In the genomic region with DNA sequence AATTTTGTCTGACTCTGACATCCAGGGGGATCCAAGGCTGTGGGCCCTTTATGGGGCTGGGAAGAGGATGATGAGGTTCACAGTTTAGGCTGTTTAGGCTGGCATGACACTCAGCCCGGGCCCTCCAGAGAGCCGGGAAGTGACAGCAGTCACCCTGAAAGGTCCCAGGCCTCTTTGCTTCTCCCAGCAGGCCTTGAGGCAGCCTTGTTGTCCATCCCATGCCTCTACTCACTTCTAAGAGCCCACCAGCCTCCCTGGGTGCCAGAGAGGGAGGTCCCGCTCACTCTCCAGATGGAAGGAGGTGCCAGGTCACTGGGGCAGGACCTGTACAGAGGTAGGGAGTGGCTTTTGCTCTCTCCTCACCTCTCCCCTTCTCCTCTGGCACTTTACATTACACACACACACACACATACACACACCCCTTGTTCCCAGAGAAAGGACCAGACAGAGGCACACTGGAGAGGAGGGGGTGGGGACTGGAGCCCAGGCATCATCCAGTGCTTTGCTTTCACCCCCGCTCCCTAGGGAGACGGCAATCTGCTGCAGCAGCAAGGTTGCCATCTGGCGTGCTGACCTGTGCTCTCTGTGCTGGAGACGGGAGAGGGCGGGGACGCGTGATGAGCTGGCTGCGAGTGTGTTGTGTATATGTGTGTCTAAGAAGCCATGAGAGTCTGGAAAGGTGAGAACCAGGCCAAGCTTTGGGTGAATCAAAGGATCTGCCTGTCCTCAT, we compare ENCODE assay signal across 11 cellular contexts. TPM values are rescaled to one million over a fixed set of nuclear protein-coding genes. Genes with fewer than 3 reads are reported as not detected.
A peak's percentile ranks its signal among the peaks of the same experiment; 100 is the strongest.
DNase-seq lines count a peak whose midpoint lies in the region; ATAC-seq, FAIRE-seq and TF ChIP-seq lines count a peak whose summit lies in the region.
"Had no signal": no experiment of that assay in that cellular context is flagged by ENCODE, and none has a peak within 500 bp of the region (broad histone marks: within the 10 kb centered on the region; RNA-seq: fewer than 3 reads in every experiment).

No MANE protein-coding gene starts in this region.

- H3K27me3 ChIP-seq in HAP-1 (ENCODE audit: low read depth) (no peaks in the 10 kb centered on the region), bronchial epithelial cell (ENCODE audit: control insufficient read depth, insufficient read depth, low read length) (peaks cover 7% of the 10 kb centered on the region), neural progenitor cell (no peaks in the 10 kb centered on the region)
- H3K27me3 ChIP-seq: vagina had no signal

- H3K36me3 ChIP-seq in HAP-1 (replicated peaks) (no peaks in the 10 kb centered on the region), bronchial epithelial cell (ENCODE audit: control insufficient read depth, insufficient read depth, low read length) (no peaks in the 10 kb centered on the region), neural progenitor cell (no peaks in the 10 kb centered on the region)
- H3K36me3 ChIP-seq: vagina had no signal

- H4K20me1 ChIP-seq in neural progenitor cell (ENCODE audit: low read depth) = peaks cover 3% of the 10 kb centered on the region

- in situ Hi-C loops in HAP-1 (cut with MboI; ENCODE audit: low sequenced_read_pairs) = no loop called here

- no peak for FAIRE-seq in bronchial epithelial cell (lab: Jason Lieb, UNC)
- FAIRE-seq: endothelial cell of umbilical vein had no signal

- H3K9ac ChIP-seq in neural progenitor cell = no peak overlapping the region

- H3F3A ChIP-seq in neural progenitor cell (ENCODE audit: low read depth) = peaks cover 82% of the 10 kb centered on the region

- DNase-seq in HAP-1 (ENCODE audit: low spot score in 2 of 2) (peak; percentile 79 to 91), NCI-H2196 treated with DMSO at 0.1 percent for 48 hours (lab: John Stamatoyannopoulos, UW; ENCODE audit: unreplicated experiment) (peak; percentile 76), bronchial epithelial cell (ENCODE audit: low read depth) (peak; percentile 59), neural progenitor cell (ENCODE audit: low spot score) (peak; percentile 66), immature natural killer cell (no peak), activated gamma-delta T cell treated with Interleukin-2 at 50 U/mL for 16 hours (no peak)
- no peak for DNase-seq in stimulated activated CD4-positive, alpha-beta T cell treated with anti-CD3 and anti-CD28 coated beads, Interleukin-2, amount 100 ng/mL, for 24 hours
- DNase-seq: stimulated activated CD4-positive, alpha-beta T cell treated with anti-CD3 and anti-CD28 coated beads, Interleukin-4, amount 100 ng/mL, for 24 hours had no signal

- H3K4me2 ChIP-seq in neural progenitor cell = peak overlapping the region; percentile 27

- H3K36me3 Mint-ChIP-seq in neural progenitor cell (no peaks in the 10 kb centered on the region), immature natural killer cell (no peaks in the 10 kb centered on the region)

- H3K27ac ChIP-seq in neural progenitor cell = no peak overlapping the region
- H3K27ac ChIP-seq: vagina had no signal

- H3K27me3 Mint-ChIP-seq in neural progenitor cell (ENCODE audit: insufficient read depth, low read depth) (peaks cover 9% of the 10 kb centered on the region), immature natural killer cell (ENCODE audit: low read depth in 3 of 3) (peaks cover 3 to 9% (median 4%) of the 10 kb centered on the region in 3 donors)

- H3K4me3 ChIP-seq in HAP-1 = no peak overlapping the region
- H3K4me3 ChIP-seq in bronchial epithelial cell (ENCODE audit: low read depth, low read length) = no peak overlapping the region
- H3K4me3 ChIP-seq in neural progenitor cell = no peak overlapping the region
- H3K4me3 ChIP-seq: vagina had no signal

- H3K4me3 Mint-ChIP-seq in neural progenitor cell = no peak overlapping the region
- H3K4me3 Mint-ChIP-seq in immature natural killer cell = no peak overlapping the region

- no peak overlapping the region for H2AFZ ChIP-seq in neural progenitor cell (replicated peaks)

- H3K4me1 ChIP-seq in HAP-1 = peaks cover 63% of the 10 kb centered on the region
- H3K4me1 ChIP-seq in neural progenitor cell = peaks cover 85% of the 10 kb centered on the region

- TF ChIP-seq CTCF in bronchial epithelial cell (IDR thresholded peaks at IDR 0.05; ENCODE audit: insufficient read depth, low read length, severe bottlenecking) (peak; percentile 7), neural progenitor cell (IDR thresholded peaks at IDR 0.05) (peak; percentile 9)

- H3K79me2 ChIP-seq in neural progenitor cell (ENCODE audit: low read depth) = no peaks in the 10 kb centered on the region

- H3K9me3 Mint-ChIP-seq in neural progenitor cell = no peaks in the 10 kb centered on the region
- H3K9me3 Mint-ChIP-seq in immature natural killer cell = no peaks in the 10 kb centered on the region

- no peak for ATAC-seq in HG03520 (IDR thresholded peaks at IDR 0.05; ENCODE audit: unreplicated experiment)

- H3K4me1 Mint-ChIP-seq in neural progenitor cell = peaks cover 87% of the 10 kb centered on the region
- H3K4me1 Mint-ChIP-seq in immature natural killer cell = no peaks in the 10 kb centered on the region

- H3K9me3 ChIP-seq in HAP-1 (no peaks in the 10 kb centered on the region), neural progenitor cell (ENCODE audit: low read depth) (no peaks in the 10 kb centered on the region)
- H3K9me3 ChIP-seq: vagina had no signal

- H3K27ac Mint-ChIP-seq in neural progenitor cell = peak overlapping the region; percentile 93
- H3K27ac Mint-ChIP-seq in immature natural killer cell = no peak overlapping the region

RNA-seq across cellular contexts. Expression of a gene that starts 4.6 kb away (rescaled TPM):
- total RNA-seq in bronchial epithelial cell (not detected in 2 replicates), neural progenitor cell (ENCODE audit: low replicate concordance) (9.7 and 20.2 TPM in 2 replicates)
- polyA plus RNA-seq in immature natural killer cell = not detected
- total RNA-seq: endothelial cell of umbilical vein, vagina had no signal
- polyA plus RNA-seq: endothelial cell of umbilical vein had no signal

RNA-seq across cellular contexts. Expression of a gene that starts 30.6 kb away (rescaled TPM):
- total RNA-seq in bronchial epithelial cell (3.9 and 9.9 TPM in 2 replicates), neural progenitor cell (ENCODE audit: low replicate concordance) (29.4 and 56.2 TPM in 2 replicates)
- 10 to 100 TPM in 1 of 3 donors, 1 to 10 TPM in 2; 6.3 to 26.4 (median 6.6) TPM for polyA plus RNA-seq in immature natural killer cell

Comparison
In these comparisons a context has a peak if more than half of its experiments do, and no peak if none do; other contexts are left out.
1. DNase-seq: peak in HAP-1 (2 of 2), NCI-H2196 treated with DMSO at 0.1 percent for 48 hours (single experiment), bronchial epithelial cell (single experiment) and neural progenitor cell (single experiment); none in stimulated activated CD4-positive, alpha-beta T cell treated with anti-CD3 and anti-CD28 coated beads, Interleukin-2, amount 100 ng/mL, for 24 hours (0 of 2), immature natural killer cell (0 of 3) and activated gamma-delta T cell treated with Interleukin-2 at 50 U/mL for 16 hours (single experiment).
2. RNA of a gene that starts 4.6 kb away (total RNA-seq): 9.7 to 20.2 TPM in neural progenitor cell; not detected in bronchial epithelial cell; every median in the first group is over 10 times any median in the second.